8 cellular contexts compared by ENCODE assay signal in genomic region chr6:33772114-33772830, GRCh38. TPM values are rescaled to one million over a fixed set of nuclear protein-coding genes. Genes with fewer than 3 reads are reported as not detected.
DNase-seq lines count a peak whose midpoint lies in the region; ATAC-seq and TF ChIP-seq lines count a peak whose summit lies in the region.

No MANE protein-coding gene starts in this region.

- POLR2A ChIA-PET in PC-9 (lab: Charles Lee; ENCODE audit: unreplicated experiment), result interaction anchor here (0.6 kb wide), 1 partner anchor 396 kb away, joined by 7 read pairs; no protein-coding TSS in a partner anchor

- CTCF ChIA-PET in PC-9 (lab: Charles Lee), result interaction anchor here (0.6 to 1.4 kb wide), 4 partner anchors 9 to 384 kb away, joined by 3 to 7 read pairs (median 4); no protein-coding TSS in a partner anchor

- H3K9ac ChIP-seq in BLaER1, result no peak overlapping the region

- H3K79me2 ChIP-seq in PC-9 (ENCODE audit: low read depth) (no peaks in the 10 kb centered on the region), osteoblast (ENCODE audit: insufficient read depth, low read length) (no peaks in the 10 kb centered on the region)

- H3K4me3 ChIP-seq in BLaER1 (no peak overlapping the region), PC-9 (no peak overlapping the region), osteoblast (ENCODE audit: insufficient read depth, low read length) (peak overlapping the region; percentile 45), aorta (ENCODE audit: low read length in 2 of 2) (no peak overlapping the region)

- H3K4me1 ChIP-seq in BLaER1 (peaks cover 27% of the 10 kb centered on the region), PC-9 (replicated peaks; ENCODE audit: insufficient read depth) (peaks cover 19% of the 10 kb centered on the region), osteoblast (ENCODE audit: insufficient read depth, low read length) (peaks cover 27% of the 10 kb centered on the region), aorta (ENCODE audit: control insufficient read depth in 1 of 2, insufficient read depth in 2 of 2, low read length in 2 of 2) (no peaks in the 10 kb centered on the region)

- H4K20me1 ChIP-seq in BLaER1 (peaks cover 56% of the 10 kb centered on the region), PC-9 (ENCODE audit: insufficient read depth) (peaks cover 5% of the 10 kb centered on the region; the same call in 1 of the 2 replicates), osteoblast (ENCODE audit: insufficient read depth, low read length) (peaks cover 5% of the 10 kb centered on the region)

- H3K27ac ChIP-seq in BLaER1 (no peak overlapping the region), PC-9 (no peak overlapping the region), epithelial cell of prostate (peak overlapping the region; percentile 42), osteoblast (ENCODE audit: low read depth, low read length) (peak overlapping the region; percentile 86), aorta (ENCODE audit: low read depth in 1 of 2, low read length in 2 of 2) (peak overlapping the region in 1 of 2 donors; percentile 19)

- H3K9me2 ChIP-seq in PC-9 (ENCODE audit: insufficient read depth), result no peaks in the 10 kb centered on the region

- intact Hi-C loops in PC-9 (cut with micrococcal nuclease; ENCODE audit: unreplicated experiment), result no loop called here
- intact Hi-C loops in aorta (cut with DNase I), result loop anchor here in 1 of 2 donors (5.0 kb wide), 1 partner anchor 380 kb away; no protein-coding TSS in a partner anchor

- H3K9me3 ChIP-seq in BLaER1, result no peaks in the 10 kb centered on the region
- H3K9me3 ChIP-seq in PC-9 (ENCODE audit: insufficient read depth, low read depth), result no peaks in the 10 kb centered on the region
- no peaks in the 10 kb centered on the region for H3K9me3 ChIP-seq in osteoblast (ENCODE audit: low read depth, low read length)
- no peaks in the 10 kb centered on the region for H3K9me3 ChIP-seq in aorta (ENCODE audit: control insufficient read depth, low read length)

- H3K4me2 ChIP-seq in BLaER1 (peak overlapping the region; percentile 17; the same call in 1 of the 2 replicates), PC-9 (peak overlapping the region; percentile 61), osteoblast (ENCODE audit: insufficient read depth, low read length) (peak overlapping the region; percentile 42)

- WGBS in aorta, 2 donors, result 76 to 78% methylated on average over 24 of the region's 24 CpGs

- DNase-seq in PC-9 (no peak), epithelial cell of prostate (ENCODE audit: low read depth, low spot score) (no peak), osteoblast (ENCODE audit: insufficient read length, low spot score, missing footprints) (peak; percentile 92), epidermal melanocyte (ENCODE audit: insufficient read length, low spot score) (no peak), aorta (no peak)

- ATAC-seq in HG02623 (IDR thresholded peaks at IDR 0.05; ENCODE audit: unreplicated experiment) (no peak), HG03108 (IDR thresholded peaks at IDR 0.05; ENCODE audit: unreplicated experiment) (no peak), aorta (ENCODE audit: low FRiP score) (no peak)

- H3K36me3 ChIP-seq in BLaER1 (peaks cover 55% of the 10 kb centered on the region), PC-9 (ENCODE audit: low read depth) (peaks cover 16% of the 10 kb centered on the region), osteoblast (ENCODE audit: insufficient read depth, low read length) (peaks cover 47% of the 10 kb centered on the region), aorta (ENCODE audit: control insufficient read depth in 1 of 2, insufficient read depth in 2 of 2, low read length in 1 of 2) (peaks cover 13 to 16% of the 10 kb centered on the region in 2 donors)

- TF ChIP-seq CTCF in PC-9 (conservative IDR thresholded peaks at IDR 0.05) (no peak), osteoblast (IDR thresholded peaks at IDR 0.05; ENCODE audit: extremely low read depth, low read depth, low read length) (no peak)

- H3F3A ChIP-seq in PC-9 (ENCODE audit: insufficient read depth, low read depth), result peaks cover 24% of the 10 kb centered on the region; the same call in 1 of the 2 replicates

- BruUV-seq in PC-9 (replicated peaks; lab: Mats Ljungman, UMichigan), result no TSS peak

- H2AFZ ChIP-seq in PC-9 (no peak overlapping the region), osteoblast (ENCODE audit: low read length) (no peak overlapping the region)

- H3K27me3 ChIP-seq in BLaER1, result no peaks in the 10 kb centered on the region
- no peaks in the 10 kb centered on the region for H3K27me3 ChIP-seq in PC-9 (ENCODE audit: insufficient read depth, low read depth)
- H3K27me3 ChIP-seq in osteoblast (ENCODE audit: insufficient read depth, low read length), result no peaks in the 10 kb centered on the region
- no peaks in the 10 kb centered on the region for H3K27me3 ChIP-seq in aorta (ENCODE audit: control insufficient read depth in 1 of 2, insufficient read depth in 2 of 2, low read length in 1 of 2)

RNA-seq across cellular contexts. Expression of gene LEMD2, which starts 16.7 kb away (rescaled TPM):
- total RNA-seq in PC-9 (2021), result 65.9 and 66.5 TPM in 2 replicates
- 47.4 and 49.2 TPM in 2 replicates for total RNA-seq in osteoblast
- 10 to 100 TPM; 46.6 to 59.8 TPM for total RNA-seq in aorta
- polyA plus RNA-seq in aorta, result 10 to 100 TPM; 19.4 to 85.6 TPM

RNA-seq across cellular contexts. Expression of gene IP6K3, which starts 25.6 kb away (rescaled TPM):
- not detected in 2 replicates for total RNA-seq in PC-9 (2021)
- under 0.01 and 0.29 TPM in 2 replicates for total RNA-seq in osteoblast
- 1 to 10 TPM in 1 of 2 donors, not detected in 1; 1.0 TPM for total RNA-seq in aorta
- polyA plus RNA-seq in aorta, result under 1 TPM in 1 of 2 donors, not detected in 1; 0.63 TPM

RNA-seq across cellular contexts. Expression of gene MLN, which starts 31.5 kb away (rescaled TPM):
- total RNA-seq in PC-9 (2021), result not detected in 2 replicates
- not detected in 2 replicates for total RNA-seq in osteoblast
- total RNA-seq in aorta, result not detected
- polyA plus RNA-seq in aorta, result 1 to 10 TPM in 1 of 2 donors, not detected in 1; 2.6 TPM

Comparison
In these comparisons a context has a peak if more than half of its experiments do, and no peak if none do; other contexts are left out.
1. H3K27ac ChIP-seq: peak in epithelial cell of prostate (single experiment) and osteoblast (single experiment); none in BLaER1 (single experiment) and PC-9 (single experiment).
2. Peak in every context shown above with its lines, with median percentiles within 50 percentile points of each other: H3K4me2 ChIP-seq.